8 cellular contexts compared by ENCODE assay signal in genomic region chr20:19976595-19977372, GRCh38. TPM values are rescaled to one million over a fixed set of nuclear protein-coding genes. Genes with fewer than 3 reads are reported as not detected.
DNase-seq lines count a peak whose midpoint lies in the region; ATAC-seq, FAIRE-seq and TF ChIP-seq lines count a peak whose summit lies in the region.

No MANE protein-coding gene starts in this region.

- H3K27me3 ChIP-seq in RWPE2 (ENCODE audit: insufficient read depth, poor library complexity, severe bottlenecking) (no peaks in the 10 kb centered on the region), osteoblast (ENCODE audit: insufficient read depth, low read length) (no peaks in the 10 kb centered on the region)

- peak overlapping the region; percentile 65 to 76 for H3K4me3 Mint-ChIP-seq in CD14-positive monocyte
- H3K4me3 Mint-ChIP-seq in activated T-cell treated with anti-CD3 and anti-CD28 coated beads, Interleukin-2, amount 50 U/mL, for 24 hours: no peak overlapping the region

- peak overlapping the region; percentile 97 for H3K27ac ChIP-seq in RWPE2 (ENCODE audit: poor library complexity, severe bottlenecking)
- H3K27ac ChIP-seq in osteoblast (ENCODE audit: low read depth, low read length): peak overlapping the region; percentile 90

- H3K27me3 Mint-ChIP-seq in CD14-positive monocyte (ENCODE audit: low read depth in 3 of 3): peaks cover 0 to 3% (median 1%) of the 10 kb centered on the region in 3 donors
- no peaks in the 10 kb centered on the region for H3K27me3 Mint-ChIP-seq in activated T-cell treated with anti-CD3 and anti-CD28 coated beads, Interleukin-2, amount 50 U/mL, for 24 hours

- peaks cover 62% of the 10 kb centered on the region for H3K79me2 ChIP-seq in osteoblast (ENCODE audit: insufficient read depth, low read length)

- H3K4me2 ChIP-seq in osteoblast (ENCODE audit: insufficient read depth, low read length): peak overlapping the region; percentile 97

- H3K4me3 ChIP-seq in RWPE2 (ENCODE audit: severe bottlenecking): peak overlapping the region; percentile 50
- H3K4me3 ChIP-seq in fibroblast of mammary gland (ENCODE audit: control insufficient read depth, low read depth, low read length): peak overlapping the region; percentile 78
- peak overlapping the region; percentile 95 for H3K4me3 ChIP-seq in osteoblast (ENCODE audit: insufficient read depth, low read length)

- peaks cover 56 to 74% of the 10 kb centered on the region in 2 donors for H3K36me3 Mint-ChIP-seq in CD14-positive monocyte
- H3K36me3 Mint-ChIP-seq in activated T-cell treated with anti-CD3 and anti-CD28 coated beads, Interleukin-2, amount 50 U/mL, for 24 hours (ENCODE audit: low read depth): no peaks in the 10 kb centered on the region

- no peak for FAIRE-seq in D721Med (lab: Jason Lieb, UNC)

- H2AFZ ChIP-seq in osteoblast (ENCODE audit: low read length): no peak overlapping the region

- DNase-seq in CD14-positive monocyte (ENCODE audit: low spot score) (no peak), RWPE2 (ENCODE audit: low spot score) (no peak), fibroblast of mammary gland (ENCODE audit: low read depth) (peak; percentile 83), osteoblast (ENCODE audit: insufficient read length, low spot score, missing footprints) (peak; percentile 92), D721Med (ENCODE audit: insufficient read length, low spot score) (no peak)
- no peak for DNase-seq in stimulated activated CD4-positive, alpha-beta T cell treated with anti-CD3 and anti-CD28 coated beads, Interleukin-12 subunit alpha, Interleukin-12 subunit beta, amount 100 ng/mL, for 4 hours
- no peak for DNase-seq in activated T-cell treated with anti-CD3 and anti-CD28 coated beads, Interleukin-2, amount 50 U/mL, for 24 hours

- intact Hi-C loops in CD14-positive monocyte (cut with micrococcal nuclease): loop anchor here in 1 of 2 donors (5.0 kb wide), 2 partner anchors 39 to 69 kb away; no protein-coding TSS in a partner anchor

- TF ChIP-seq CTCF in CD14-positive monocyte (IDR thresholded peaks at IDR 0.05) (no peak), RWPE2 (IDR thresholded peaks at IDR 0.05; ENCODE audit: poor library complexity, severe bottlenecking) (no peak), fibroblast of mammary gland (conservative IDR thresholded peaks at IDR 0.05; ENCODE audit: control insufficient read depth, insufficient read depth, low read depth, low read length) (no peak), osteoblast (IDR thresholded peaks at IDR 0.05; ENCODE audit: extremely low read depth, low read depth, low read length) (no peak), D721Med (IDR thresholded peaks at IDR 0.05; ENCODE audit: insufficient read depth, missing control alignments) (no peak)

- H3K9me3 ChIP-seq in RWPE2 (ENCODE audit: severe bottlenecking) (no peaks in the 10 kb centered on the region), osteoblast (ENCODE audit: low read depth, low read length) (no peaks in the 10 kb centered on the region)

- peaks cover 0 to 2% (median 0%) of the 10 kb centered on the region in 7 donors for H3K9me3 Mint-ChIP-seq in CD14-positive monocyte
- no peaks in the 10 kb centered on the region for H3K9me3 Mint-ChIP-seq in activated T-cell treated with anti-CD3 and anti-CD28 coated beads, Interleukin-2, amount 50 U/mL, for 24 hours

- H3K4me1 Mint-ChIP-seq in CD14-positive monocyte: peaks cover 76% of the 10 kb centered on the region
- peaks cover 13% of the 10 kb centered on the region for H3K4me1 Mint-ChIP-seq in activated T-cell treated with anti-CD3 and anti-CD28 coated beads, Interleukin-2, amount 50 U/mL, for 24 hours (ENCODE audit: low read depth)

- peak overlapping the region; percentile 86 to 96 (median 92) for H3K27ac Mint-ChIP-seq in CD14-positive monocyte
- H3K27ac Mint-ChIP-seq in activated T-cell treated with anti-CD3 and anti-CD28 coated beads, Interleukin-2, amount 50 U/mL, for 24 hours: no peak overlapping the region

- H3K4me1 ChIP-seq in RWPE2 (ENCODE audit: insufficient read depth, poor library complexity, severe bottlenecking) (peaks cover 58% of the 10 kb centered on the region), osteoblast (ENCODE audit: insufficient read depth, low read length) (peaks cover 61% of the 10 kb centered on the region)

- ATAC-seq in RWPE2 (ENCODE audit: low read depth): peak; percentile 60
- ATAC-seq in HG03095 (IDR thresholded peaks at IDR 0.05; ENCODE audit: unreplicated experiment): no peak

- H3K36me3 ChIP-seq in RWPE2 (ENCODE audit: low read depth) (peaks cover 56% of the 10 kb centered on the region), osteoblast (ENCODE audit: insufficient read depth, low read length) (peaks cover 4% of the 10 kb centered on the region)

- H4K20me1 ChIP-seq in osteoblast (ENCODE audit: insufficient read depth, low read length): peaks cover 17% of the 10 kb centered on the region

RNA-seq across cellular contexts. Expression of gene NAA20, which starts 40.4 kb away (rescaled TPM):
- 100 to 1,000 TPM in 1 of 2 donors, 10 to 100 TPM in 1; 94.0 to 103 TPM for polyA plus RNA-seq in CD14-positive monocyte
- total RNA-seq in osteoblast: 32.6 and 43.3 TPM in 2 replicates

Comparison
In these comparisons a context has a peak if more than half of its experiments do, and no peak if none do; other contexts are left out.
1. DNase-seq: peak in fibroblast of mammary gland (single experiment) and osteoblast (single experiment); none in CD14-positive monocyte (single experiment), RWPE2 (single experiment), stimulated activated CD4-positive, alpha-beta T cell treated with anti-CD3 and anti-CD28 coated beads, Interleukin-12 subunit alpha, Interleukin-12 subunit beta, amount 100 ng/mL, for 4 hours (single experiment), D721Med (single experiment) and activated T-cell treated with anti-CD3 and anti-CD28 coated beads, Interleukin-2, amount 50 U/mL, for 24 hours (single experiment).
2. Peak in every context shown above with its lines, with median percentiles within 50 percentile points of each other: H3K4me3 ChIP-seq.